ENCODE assay signal across 14 cellular contexts in the genomic region with DNA sequence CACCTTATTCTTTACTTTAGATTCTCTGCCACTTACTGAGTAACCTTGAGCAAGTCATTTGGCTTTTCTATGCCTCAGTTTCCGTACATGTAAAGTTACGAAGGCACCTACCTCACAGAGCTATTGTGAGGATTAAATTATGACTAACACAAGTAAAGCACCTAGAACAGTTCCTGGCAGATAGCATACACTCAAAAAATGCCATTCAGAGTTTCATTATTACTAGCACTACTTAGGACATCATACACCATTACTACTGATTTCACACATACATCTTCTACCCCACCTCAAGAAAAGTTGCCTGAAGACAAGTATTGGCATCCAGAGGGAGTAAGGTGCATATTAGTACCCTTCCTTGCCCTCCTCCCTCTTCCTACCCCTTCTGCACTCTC.
DNase-seq lines count a peak whose midpoint lies in the region; ATAC-seq, FAIRE-seq and TF ChIP-seq lines count a peak whose summit lies in the region.
"Had no signal": no experiment of that assay in that cellular context is flagged by ENCODE, and none has a peak within 500 bp of the region (broad histone marks: within the 10 kb centered on the region; RNA-seq: fewer than 3 reads in every experiment).

No MANE protein-coding gene starts in this region.

- H3K4me1 ChIP-seq in A549 (peaks cover 100% of the 10 kb centered on the region), A673 (ENCODE audit: insufficient read depth, low read length, poor library complexity, severe bottlenecking) (peaks cover 8% of the 10 kb centered on the region)
- no peaks in the 10 kb centered on the region for H3K4me1 ChIP-seq in naive thymus-derived CD4-positive, alpha-beta T cell (ENCODE audit: control insufficient read depth in 2 of 2, insufficient read depth in 2 of 2, low read length in 2 of 2)

- TF ChIP-seq RAD21 in A549 (conservative IDR thresholded peaks at IDR 0.05 in 1 of 2, IDR thresholded peaks at IDR 0.05 in 1 of 2): no peak

- H3K36me3 Mint-ChIP-seq in naive thymus-derived CD4-positive, alpha-beta T cell: no peaks in the 10 kb centered on the region
- peaks cover 10% of the 10 kb centered on the region for H3K36me3 Mint-ChIP-seq in progenitor cell of endocrine pancreas (ENCODE audit: insufficient read depth)
- H3K36me3 Mint-ChIP-seq: WTC11 had no signal

- H3K9me3 Mint-ChIP-seq in naive thymus-derived CD4-positive, alpha-beta T cell: peaks cover 0 to 3% (median 0%) of the 10 kb centered on the region in 11 donors
- H3K9me3 Mint-ChIP-seq in progenitor cell of endocrine pancreas (ENCODE audit: low read depth): no peaks in the 10 kb centered on the region
- H3K9me3 Mint-ChIP-seq: WTC11 had no signal

- no peaks in the 10 kb centered on the region for H3K4me1 Mint-ChIP-seq in naive thymus-derived CD4-positive, alpha-beta T cell
- peaks cover 1% of the 10 kb centered on the region for H3K4me1 Mint-ChIP-seq in progenitor cell of endocrine pancreas (ENCODE audit: low read depth)

- no peak for DNase-seq in A549 (ENCODE audit: low read depth in 1 of 2, low spot score in 1 of 2)
- no peak for DNase-seq in ureter (ENCODE audit: low spot score)
- no peak for DNase-seq in naive thymus-derived CD4-positive, alpha-beta T cell
- no peak for DNase-seq in progenitor cell of endocrine pancreas (ENCODE audit: low spot score, unreplicated experiment)
- DNase-seq in A673 (ENCODE audit: low spot score): no peak
- DNase-seq: NCI-H1417, PC-3 had no signal

- H3K4me3 Mint-ChIP-seq in naive thymus-derived CD4-positive, alpha-beta T cell: no peak overlapping the region
- H3K4me3 Mint-ChIP-seq in progenitor cell of endocrine pancreas (ENCODE audit: low read depth): no peak overlapping the region
- H3K4me3 Mint-ChIP-seq: WTC11 had no signal

- no peaks in the 10 kb centered on the region for H3K27me3 ChIP-seq in naive thymus-derived CD4-positive, alpha-beta T cell (ENCODE audit: control insufficient read depth in 2 of 2, insufficient read depth in 2 of 2, low read length in 2 of 2)
- H3K27me3 ChIP-seq in A673 (replicated peaks; ENCODE audit: insufficient read depth, low read depth, low read length, poor library complexity): no peaks in the 10 kb centered on the region

- 75% methylated on average over 2 of the region's 2 CpGs for WGBS in A549 (ENCODE audit: missing lambda C conversion rate)

- POLR2A ChIA-PET in A549 (lab: Yijun Ruan, JAX) (interaction anchor here (0.9 to 1.4 kb wide), 2 partner anchors 11 to 23 kb away, joined by 3 read pairs; no protein-coding TSS in a partner anchor), A673 (lab: Charles Lee; ENCODE audit: low non-redundant PET) (no interaction called here)
- POLR2A ChIA-PET in naive thymus-derived CD4-positive, alpha-beta T cell (lab: Charles Lee): no interaction called here

- peaks cover 1 to 11% (median 8%) of the 10 kb centered on the region in 5 donors for H3K27me3 Mint-ChIP-seq in naive thymus-derived CD4-positive, alpha-beta T cell
- H3K27me3 Mint-ChIP-seq in progenitor cell of endocrine pancreas: no peaks in the 10 kb centered on the region

- TF ChIP-seq CTCF in A549 (IDR thresholded peaks at IDR 0.05) (no peak), progenitor cell of endocrine pancreas (IDR thresholded peaks at IDR 0.05; ENCODE audit: unreplicated experiment) (no peak), A673 (conservative IDR thresholded peaks at IDR 0.05; ENCODE audit: low read depth, low read length) (no peak)

- CTCF ChIA-PET in A549 (lab: Yijun Ruan, JAX) (interaction anchor here (0.8 to 2.6 kb wide), 4 partner anchors 11 to 80 kb away, joined by 3 to 11 read pairs (median 4); no protein-coding TSS in a partner anchor), A673 (lab: Charles Lee) (no interaction called here)
- CTCF ChIA-PET in naive thymus-derived CD4-positive, alpha-beta T cell (lab: Charles Lee): no interaction called here

- no peak overlapping the region for H3K27ac Mint-ChIP-seq in naive thymus-derived CD4-positive, alpha-beta T cell
- H3K27ac Mint-ChIP-seq in progenitor cell of endocrine pancreas: no peak overlapping the region
- H3K27ac Mint-ChIP-seq: WTC11 had no signal

- TF ChIP-seq POLR2A in A549 (IDR thresholded peaks at IDR 0.05; ENCODE audit: low read length): no peak

- no peak for TF ChIP-seq EP300 in A549 (IDR thresholded peaks at IDR 0.05)

- FAIRE-seq in A549 (lab: Jason Lieb, UNC): no peak
- FAIRE-seq: endothelial cell of umbilical vein, islet of Langerhans had no signal

- intact Hi-C loops in naive thymus-derived CD4-positive, alpha-beta T cell (cut with micrococcal nuclease): no loop called here
- intact Hi-C loops in A673 (cut with micrococcal nuclease; ENCODE audit: unreplicated experiment): no loop called here

- H3K4me2 ChIP-seq in A549: peak overlapping the region; percentile 64

- BruUV-seq in A673 (replicated peaks; lab: Mats Ljungman, UMichigan): no TSS peak

- H3K27ac ChIP-seq in A549 (peak overlapping the region; percentile 78 to 83), A673 (ENCODE audit: low read depth, low read length, poor library complexity, severe bottlenecking) (no peak overlapping the region)
- no peak overlapping the region for H3K27ac ChIP-seq in naive thymus-derived CD4-positive, alpha-beta T cell (ENCODE audit: low read depth, low read length)
- H3K27ac ChIP-seq: HL-60 had no signal

- H3K9me3 ChIP-seq in A549: no peaks in the 10 kb centered on the region
- H3K9me3 ChIP-seq in naive thymus-derived CD4-positive, alpha-beta T cell (ENCODE audit: control insufficient read depth in 2 of 3, low read length in 3 of 3): no peaks in the 10 kb centered on the region
- H3K9me3 ChIP-seq in A673 (ENCODE audit: low read depth, low read length, poor library complexity, severe bottlenecking): no peaks in the 10 kb centered on the region

- no peak overlapping the region for H3K4me3 ChIP-seq in A549
- H3K4me3 ChIP-seq in naive thymus-derived CD4-positive, alpha-beta T cell (ENCODE audit: low read length): no peak overlapping the region
- no peak overlapping the region for H3K4me3 ChIP-seq in A673 (ENCODE audit: low read depth, low read length, poor library complexity, severe bottlenecking)

- no peaks in the 10 kb centered on the region for H3K36me3 ChIP-seq in naive thymus-derived CD4-positive, alpha-beta T cell (ENCODE audit: control insufficient read depth in 2 of 3, insufficient read depth in 3 of 3, low read length in 3 of 3)
- no peaks in the 10 kb centered on the region for H3K36me3 ChIP-seq in A673 (ENCODE audit: insufficient read depth, low read length, poor library complexity, severe bottlenecking)

- ATAC-seq in A549 (0 out of 6 replicates have a peak, but pooled peaks of 1 of the 2 experiments have one; percentile 8), GM19025 (IDR thresholded peaks at IDR 0.05; ENCODE audit: low read depth, unreplicated experiment) (peak; percentile 79), HG02798 (IDR thresholded peaks at IDR 0.05; ENCODE audit: poor library complexity, unreplicated experiment) (peak; percentile 87), HG03575 (IDR thresholded peaks at IDR 0.05; ENCODE audit: extremely low read depth, insufficient number of reproducible peaks, low FRiP score, unreplicated experiment) (peak; percentile 89)
- ATAC-seq in naive thymus-derived CD4-positive, alpha-beta T cell: no peak
- ATAC-seq: PC-3, WTC11 had no signal

TF ChIP-seq in A549, 52 proteins besides CTCF, POLR2A, EP300 and RAD21 (continues in another document):
- TF ChIP-seq MYC (IDR thresholded peaks at IDR 0.05; ENCODE audit: borderline replicate concordance, low read length) (no peak), RFX5 (IDR thresholded peaks at IDR 0.05) (no peak), HDAC2 (IDR thresholded peaks at IDR 0.05) (no peak), HOXB13 (CRISPR knock-in tag; IDR thresholded peaks at IDR 0.05; ENCODE audit: low read depth) (no peak), ESRRA (IDR thresholded peaks at IDR 0.05; ENCODE audit: borderline replicate concordance, low read length) (no peak), FOSL2 (IDR thresholded peaks at IDR 0.05) (no peak), FOSL2 (CRISPR knock-in tag; IDR thresholded peaks at IDR 0.05) (no peak), TFCP2L1 (CRISPR knock-in tag; IDR thresholded peaks at IDR 0.05) (no peak), HOXB5 (CRISPR knock-in tag; IDR thresholded peaks at IDR 0.05) (no peak), CBX8 (IDR thresholded peaks at IDR 0.05) (no peak), NFE2L2 (conservative IDR thresholded peaks at IDR 0.05; ENCODE audit: low read length) (no peak), POLR2AphosphoS2 (conservative IDR thresholded peaks at IDR 0.05; ENCODE audit: low read length) (no peak)
- TF ChIP-seq, protein P1, sequence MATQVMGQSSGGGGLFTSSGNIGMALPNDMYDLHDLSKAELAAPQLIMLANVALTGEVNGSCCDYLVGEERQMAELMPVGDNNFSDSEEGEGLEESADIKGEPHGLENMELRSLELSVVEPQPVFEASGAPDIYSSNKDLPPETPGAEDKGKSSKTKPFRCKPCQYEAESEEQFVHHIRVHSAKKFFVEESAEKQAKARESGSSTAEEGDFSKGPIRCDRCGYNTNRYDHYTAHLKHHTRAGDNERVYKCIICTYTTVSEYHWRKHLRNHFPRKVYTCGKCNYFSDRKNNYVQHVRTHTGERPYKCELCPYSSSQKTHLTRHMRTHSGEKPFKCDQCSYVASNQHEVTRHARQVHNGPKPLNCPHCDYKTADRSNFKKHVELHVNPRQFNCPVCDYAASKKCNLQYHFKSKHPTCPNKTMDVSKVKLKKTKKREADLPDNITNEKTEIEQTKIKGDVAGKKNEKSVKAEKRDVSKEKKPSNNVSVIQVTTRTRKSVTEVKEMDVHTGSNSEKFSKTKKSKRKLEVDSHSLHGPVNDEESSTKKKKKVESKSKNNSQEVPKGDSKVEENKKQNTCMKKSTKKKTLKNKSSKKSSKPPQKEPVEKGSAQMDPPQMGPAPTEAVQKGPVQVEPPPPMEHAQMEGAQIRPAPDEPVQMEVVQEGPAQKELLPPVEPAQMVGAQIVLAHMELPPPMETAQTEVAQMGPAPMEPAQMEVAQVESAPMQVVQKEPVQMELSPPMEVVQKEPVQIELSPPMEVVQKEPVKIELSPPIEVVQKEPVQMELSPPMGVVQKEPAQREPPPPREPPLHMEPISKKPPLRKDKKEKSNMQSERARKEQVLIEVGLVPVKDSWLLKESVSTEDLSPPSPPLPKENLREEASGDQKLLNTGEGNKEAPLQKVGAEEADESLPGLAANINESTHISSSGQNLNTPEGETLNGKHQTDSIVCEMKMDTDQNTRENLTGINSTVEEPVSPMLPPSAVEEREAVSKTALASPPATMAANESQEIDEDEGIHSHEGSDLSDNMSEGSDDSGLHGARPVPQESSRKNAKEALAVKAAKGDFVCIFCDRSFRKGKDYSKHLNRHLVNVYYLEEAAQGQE (IDR thresholded peaks at IDR 0.05): no peak

Comparison
In these comparisons a context has a peak if more than half of its experiments do, and no peak if none do; other contexts are left out.
1. H3K27ac ChIP-seq: peak in A549 (2 of 2); none in naive thymus-derived CD4-positive, alpha-beta T cell (single experiment) and A673 (single experiment).